In the genomic region with DNA sequence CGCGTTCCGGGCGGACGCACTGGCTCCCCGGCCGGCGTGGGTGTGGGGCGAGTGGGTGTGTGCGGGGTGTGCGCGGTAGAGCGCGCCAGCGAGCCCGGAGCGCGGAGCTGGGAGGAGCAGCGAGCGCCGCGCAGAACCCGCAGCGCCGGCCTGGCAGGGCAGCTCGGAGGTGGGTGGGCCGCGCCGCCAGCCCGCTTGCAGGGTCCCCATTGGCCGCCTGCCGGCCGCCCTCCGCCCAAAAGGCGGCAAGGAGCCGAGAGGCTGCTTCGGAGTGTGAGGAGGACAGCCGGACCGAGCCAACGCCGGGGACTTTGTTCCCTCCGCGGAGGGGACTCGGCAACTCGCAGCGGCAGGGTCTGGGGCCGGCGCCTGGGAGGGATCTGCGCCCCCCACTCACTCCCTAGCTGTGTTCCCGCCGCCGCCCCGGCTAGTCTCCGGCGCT, we compare ENCODE assay signal across 1 cellular context.
TF ChIP-seq lines count a peak whose summit lies in the region.

DAPK1 (plus strand) TSS at position 264 of the 442 bp plus-strand sequence. CDS start 1,211 bp downstream, outside the sequence.

TF ChIP-seq in H1, 55 proteins besides CTCF, POLR2A, EP300 and RAD21:
- TF ChIP-seq RFX5 (IDR thresholded peaks at IDR 0.05; ENCODE audit: borderline replicate concordance, low read depth, low read length), result no peak
- TF ChIP-seq CREB1 (IDR thresholded peaks at IDR 0.05), result 0 out of 2 replicates have a peak, but pooled peaks have one; percentile 34
- peak; percentile 65; the same call in 1 of the 2 replicates for TF ChIP-seq TAF1 (IDR thresholded peaks at IDR 0.05; ENCODE audit: low read depth, low read length)
- TF ChIP-seq POLR2AphosphoS5 (IDR thresholded peaks at IDR 0.05; ENCODE audit: low read depth, low read length), result peak; percentile 40; the same call in 1 of the 2 replicates
- 0 out of 2 replicates have a peak, but pooled peaks have one; percentile 7 for TF ChIP-seq CHD2 (IDR thresholded peaks at IDR 0.05; ENCODE audit: low read length)
- TF ChIP-seq EGR1 (IDR thresholded peaks at IDR 0.05; ENCODE audit: borderline replicate concordance, low read depth, low read length), result no peak
- peak; percentile 55 for TF ChIP-seq ASH2L (IDR thresholded peaks at IDR 0.05; ENCODE audit: low read length)
- TF ChIP-seq GTF2F1 (IDR thresholded peaks at IDR 0.05; ENCODE audit: borderline replicate concordance, low read depth, low read length), result 0 out of 2 replicates have a peak, but pooled peaks have one; percentile 11
- peak; percentile 66; the same call in 1 of the 2 replicates for TF ChIP-seq TBP (IDR thresholded peaks at IDR 0.05; ENCODE audit: low read depth, low read length)
- 0 out of 2 replicates have a peak, but pooled peaks have one; percentile 5 for TF ChIP-seq YY1 (IDR thresholded peaks at IDR 0.05; ENCODE audit: low read depth, low read length)
- TF ChIP-seq, protein P1, sequence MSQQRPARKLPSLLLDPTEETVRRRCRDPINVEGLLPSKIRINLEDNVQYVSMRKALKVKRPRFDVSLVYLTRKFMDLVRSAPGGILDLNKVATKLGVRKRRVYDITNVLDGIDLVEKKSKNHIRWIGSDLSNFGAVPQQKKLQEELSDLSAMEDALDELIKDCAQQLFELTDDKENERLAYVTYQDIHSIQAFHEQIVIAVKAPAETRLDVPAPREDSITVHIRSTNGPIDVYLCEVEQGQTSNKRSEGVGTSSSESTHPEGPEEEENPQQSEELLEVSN (IDR thresholded peaks at IDR 0.05), result peak; percentile 85
- peak in 1 of 2 experiments; percentile 46; a peak in 1 of 4 replicates for TF ChIP-seq SIN3A (conservative IDR thresholded peaks at IDR 0.05 in 1 of 2, IDR thresholded peaks at IDR 0.05 in 1 of 2; ENCODE audit: low read depth in 1 of 2, low read length in 2 of 2)
- TF ChIP-seq, protein P2, sequence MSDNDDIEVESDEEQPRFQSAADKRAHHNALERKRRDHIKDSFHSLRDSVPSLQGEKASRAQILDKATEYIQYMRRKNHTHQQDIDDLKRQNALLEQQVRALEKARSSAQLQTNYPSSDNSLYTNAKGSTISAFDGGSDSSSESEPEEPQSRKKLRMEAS (IDR thresholded peaks at IDR 0.05), result peak; percentile 63
- peak; percentile 89 for TF ChIP-seq KDM4A (IDR thresholded peaks at IDR 0.05; ENCODE audit: low read depth, low read length, severe bottlenecking)
- TF ChIP-seq NRF1 (IDR thresholded peaks at IDR 0.05; ENCODE audit: low read depth, low read length), result no peak
- no peak for TF ChIP-seq ATF3 (IDR thresholded peaks at IDR 0.05; ENCODE audit: insufficient read depth, low read depth, low read length)
- peak; percentile 46; the same call in 1 of the 2 replicates for TF ChIP-seq PHF8 (conservative IDR thresholded peaks at IDR 0.05; ENCODE audit: low read depth, low read length)
